ENCODE assay signal across 24 cellular contexts in the genomic region with DNA sequence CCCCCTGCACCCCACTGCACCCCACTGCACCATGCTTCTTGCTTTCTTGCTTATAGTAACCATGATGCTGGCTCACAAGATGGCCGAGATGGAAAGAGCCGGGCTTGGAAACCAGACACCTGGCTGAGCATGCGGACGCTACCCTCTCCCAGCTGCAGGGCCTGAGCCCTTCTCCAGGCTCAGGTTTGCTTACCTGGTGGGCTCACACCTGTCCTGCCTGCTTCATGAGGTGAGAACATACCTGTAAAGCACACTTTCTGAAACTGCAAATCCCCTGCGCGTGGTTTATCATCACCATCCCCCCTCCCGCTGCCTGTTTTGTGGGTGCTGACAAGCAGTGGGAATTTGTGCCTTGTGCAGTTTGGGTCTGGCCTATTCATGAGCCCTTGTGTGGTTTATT.
"Had no signal": no experiment of that assay in that cellular context is flagged by ENCODE, and none has a peak within 500 bp of the region (broad histone marks: within the 10 kb centered on the region; RNA-seq: fewer than 3 reads in every experiment).

No MANE protein-coding gene starts in this region.

- H3K27ac Mint-ChIP-seq: immature natural killer cell; natural killer cell treated with Interleukin-12 subunit alpha and Interleukin-12 subunit beta and Interleukin-15 and Interleukin-18, amount 100 ng/mL, for 72 hours; neural progenitor cell; stimulated activated effector memory CD8-positive, alpha-beta T cell treated with anti-CD3 and anti-CD28 coated beads, Interleukin-12 subunit alpha, Interleukin-12 subunit beta, amount 100 ng/mL, for 72 hours had no signal

- H3K9me3 Mint-ChIP-seq: natural killer cell treated with Interleukin-12 subunit alpha and Interleukin-12 subunit beta and Interleukin-15 and Interleukin-18, amount 100 ng/mL, for 72 hours had no signal

- H3K36me3 Mint-ChIP-seq: immature natural killer cell; natural killer cell treated with Interleukin-12 subunit alpha and Interleukin-12 subunit beta and Interleukin-15 and Interleukin-18, amount 100 ng/mL, for 72 hours; neural progenitor cell; stimulated activated effector memory CD8-positive, alpha-beta T cell treated with anti-CD3 and anti-CD28 coated beads, Interleukin-12 subunit alpha, Interleukin-12 subunit beta, amount 100 ng/mL, for 72 hours had no signal

- H3K36me3 ChIP-seq: left ventricle myocardium inferior, neural progenitor cell, prostate gland, right lobe of liver, suprapubic skin, thyroid gland, upper lobe of left lung, uterus had no signal

- H3K9ac ChIP-seq: neural progenitor cell, parathyroid adenoma had no signal

- H3K27ac ChIP-seq: foreskin keratinocyte, left ventricle myocardium inferior, neural progenitor cell, parathyroid adenoma, prostate gland, right lobe of liver, suprapubic skin, thyroid gland, upper lobe of left lung, uterus had no signal

- DNase-seq: cortex of kidney; effector CD8-positive, alpha-beta T cell; foreskin keratinocyte; immature natural killer cell; left cardiac atrium; left ventricle myocardium inferior; mesenchymal stem cell; midbrain; nucleus accumbens; right lobe of liver; stimulated activated CD4-positive, alpha-beta T cell treated with anti-CD3 and anti-CD28 coated beads, Interleukin-4, amount 100 ng/mL, for 1 hour; stimulated activated CD8-positive, alpha-beta memory T cell treated with anti-CD3 and anti-CD28 coated beads, Interleukin-4, amount 100 ng/mL, for 48 hours; stimulated activated naive CD8-positive, alpha-beta T cell treated with anti-CD3 and anti-CD28 coated beads, Interleukin-15, Interleukin-2, amounts not matched to agents 100 U/mL and 50 U/mL, for 24 hours; thyroid gland; upper lobe of left lung; uterus had no signal

- H3K4me3 Mint-ChIP-seq: immature natural killer cell; natural killer cell treated with Interleukin-12 subunit alpha and Interleukin-12 subunit beta and Interleukin-15 and Interleukin-18, amount 100 ng/mL, for 72 hours; neural progenitor cell; stimulated activated effector memory CD8-positive, alpha-beta T cell treated with anti-CD3 and anti-CD28 coated beads, Interleukin-12 subunit alpha, Interleukin-12 subunit beta, amount 100 ng/mL, for 72 hours had no signal

- H3K79me2 ChIP-seq: parathyroid adenoma had no signal

- H3K4me3 ChIP-seq: dorsolateral prefrontal cortex, left ventricle myocardium inferior, lung, neural progenitor cell, prostate gland, right lobe of liver, suprapubic skin, thyroid gland, upper lobe of left lung, uterus had no signal

- H3K9me3 ChIP-seq: left ventricle myocardium inferior, prostate gland, right lobe of liver, suprapubic skin, thyroid gland, upper lobe of left lung, uterus had no signal

- H3K4me2 ChIP-seq: neural progenitor cell had no signal

- ATAC-seq: foreskin keratinocyte; left cardiac atrium; natural killer cell treated with Interleukin-12 subunit alpha and Interleukin-12 subunit beta and Interleukin-15 and Interleukin-18, amount 100 ng/mL, for 72 hours; right lobe of liver; stimulated activated effector memory CD8-positive, alpha-beta T cell treated with anti-CD3 and anti-CD28 coated beads, Interleukin-12 subunit alpha, Interleukin-12 subunit beta, amount 100 ng/mL, for 72 hours; stimulated activated naive CD8-positive, alpha-beta T cell treated with anti-CD3 and anti-CD28 coated beads, Interleukin-15, Interleukin-2, amounts not matched to agents 100 U/mL and 50 U/mL, for 24 hours had no signal

- H2AFZ ChIP-seq: neural progenitor cell, parathyroid adenoma had no signal

- H3K27me3 ChIP-seq: foreskin keratinocyte, neural progenitor cell, thyroid gland, upper lobe of left lung, uterus had no signal

- H3K4me1 ChIP-seq: foreskin keratinocyte, left ventricle myocardium inferior, neural progenitor cell, parathyroid adenoma, prostate gland, right lobe of liver, suprapubic skin, thyroid gland, upper lobe of left lung, uterus had no signal

- H3K4me1 Mint-ChIP-seq: immature natural killer cell; neural progenitor cell; stimulated activated effector memory CD8-positive, alpha-beta T cell treated with anti-CD3 and anti-CD28 coated beads, Interleukin-12 subunit alpha, Interleukin-12 subunit beta, amount 100 ng/mL, for 72 hours had no signal
